Comparison of ENCODE assay signal across 31 cellular contexts in genomic region chr7:73314271-73314670, GRCh38. TPM values are rescaled to one million over a fixed set of nuclear protein-coding genes. Genes with fewer than 3 reads are reported as not detected.
"Had no signal": no experiment of that assay in that cellular context is flagged by ENCODE, and none has a peak within 500 bp of the region (broad histone marks: within the 10 kb centered on the region; RNA-seq: fewer than 3 reads in every experiment).

No MANE protein-coding gene starts in this region.

- H3K36me3 Mint-ChIP-seq: memory B cell, mesothelial cell of epicardium had no signal

- H3K9me3 ChIP-seq: colonic mucosa, esophagus squamous epithelium, gastrocnemius medialis, heart right ventricle, left lung, mucosa of descending colon had no signal

- H3K27me3 Mint-ChIP-seq: memory B cell had no signal

- H3K27ac ChIP-seq: colonic mucosa, epithelial cell of prostate, esophagus squamous epithelium, gastrocnemius medialis, heart right ventricle, left lung had no signal

- H3K4me3 ChIP-seq: colonic mucosa, esophagus squamous epithelium, gastrocnemius medialis, heart right ventricle, left lung, lung, mucosa of descending colon had no signal

- H3K4me1 Mint-ChIP-seq: endodermal cell, memory B cell, mesothelial cell of epicardium had no signal

- ATAC-seq: effector memory CD8-positive, alpha-beta T cell; esophagus mucosa; gastrocnemius medialis; heart right ventricle; left cardiac atrium; left lung; left ventricle myocardium superior; mucosa of descending colon had no signal

- H3K4me3 Mint-ChIP-seq: dendritic cell treated with granulocyte-macrophage colony-stimulating factor and Interleukin-4, amounts not matched to agents 40 ng/mL and 50 ng/mL, for 4 days; effector memory CD8-positive, alpha-beta T cell; endodermal cell; memory B cell; mesothelial cell of epicardium had no signal

- H3K36me3 ChIP-seq: colonic mucosa, esophagus squamous epithelium, gastrocnemius medialis, heart right ventricle, left lung had no signal

- H3K4me1 ChIP-seq: colonic mucosa had no signal

- H3K9me3 Mint-ChIP-seq: dendritic cell treated with granulocyte-macrophage colony-stimulating factor and Interleukin-4, amounts not matched to agents 40 ng/mL and 50 ng/mL, for 4 days; effector memory CD8-positive, alpha-beta T cell; memory B cell; mesothelial cell of epicardium had no signal

- H3K27ac Mint-ChIP-seq: dendritic cell treated with granulocyte-macrophage colony-stimulating factor and Interleukin-4, amounts not matched to agents 40 ng/mL and 50 ng/mL, for 4 days; effector memory CD8-positive, alpha-beta T cell; endodermal cell; memory B cell; mesothelial cell of epicardium had no signal

- DNase-seq: colonic mucosa; cortex of kidney; effector CD8-positive, alpha-beta T cell; effector memory CD8-positive, alpha-beta T cell; endodermal cell; erythroblast; esophagus squamous epithelium; foreskin fibroblast; foreskin melanocyte; gastrocnemius medialis; glutamatergic neuron; heart right ventricle; hippocampal formation; left cardiac atrium; left lung; left ventricle myocardium superior; mammary epithelial cell; mesendoderm; mucosa of descending colon had no signal

- H3K27me3 ChIP-seq: colonic mucosa, esophagus squamous epithelium, gastrocnemius medialis, heart right ventricle, left lung had no signal

RNA-seq across cellular contexts. Expression of gene TRIM50, which starts 13.6 kb away (rescaled TPM):
- total RNA-seq: chondrocyte, colonic mucosa, dermis microvascular lymphatic vessel endothelial cell, esophagus mucosa, glomerular endothelial cell, kidney epithelial cell, mesothelial cell of epicardium, myocyte had no signal
- polyA plus RNA-seq: keratinocyte, mammary epithelial cell had no signal

RNA-seq across cellular contexts. Expression of gene FKBP6, which starts 13.7 kb away (rescaled TPM):
- total RNA-seq: chondrocyte, colonic mucosa, dermis microvascular lymphatic vessel endothelial cell, endodermal cell, esophagus mucosa, esophagus squamous epithelium, gastrocnemius medialis, glomerular endothelial cell, heart right ventricle, kidney epithelial cell, left cardiac atrium, left ventricle myocardium superior, mammary epithelial cell, mesothelial cell of epicardium, mucosa of descending colon had no signal
- polyA plus RNA-seq: heart right ventricle, keratinocyte had no signal
